1 cellular context compared by ENCODE assay signal in genomic region chr20:17816804-17817590, GRCh38.
TF ChIP-seq lines count a peak whose summit lies in the region.

No MANE protein-coding gene starts in this region.

TF ChIP-seq in HepG2, 621 proteins besides CTCF, POLR2A, EP300 and RAD21 (continues in another document):
- TF ChIP-seq NR0B2 (CRISPR knock-in tag; IDR thresholded peaks at IDR 0.05) (no peak), FOXM1 (CRISPR knock-in tag; IDR thresholded peaks at IDR 0.05) (no peak), IRF1 (CRISPR knock-in tag; IDR thresholded peaks at IDR 0.05; ENCODE audit: low read depth) (peak; percentile 22; the same call in 1 of the 2 replicates), HIVEP1 (CRISPR knock-in tag; IDR thresholded peaks at IDR 0.05) (peak; percentile 70; the same call in 1 of the 2 replicates), SP140L (CRISPR knock-in tag; IDR thresholded peaks at IDR 0.05; ENCODE audit: borderline replicate concordance) (no peak), ZNF580 (CRISPR knock-in tag; IDR thresholded peaks at IDR 0.05; ENCODE audit: borderline replicate concordance, low read depth) (0 out of 2 replicates have a peak, but pooled peaks have one; percentile 25), KLF15 (CRISPR knock-in tag; IDR thresholded peaks at IDR 0.05; ENCODE audit: borderline replicate concordance) (no peak), ZMYM3 (CRISPR knock-in tag; IDR thresholded peaks at IDR 0.05) (no peak), MED13 (CRISPR knock-in tag; IDR thresholded peaks at IDR 0.05) (no peak), THAP9 (CRISPR knock-in tag; IDR thresholded peaks at IDR 0.05; ENCODE audit: borderline replicate concordance) (peak; percentile 7; the same call in 1 of the 2 replicates), FOXO1 (CRISPR knock-in tag; IDR thresholded peaks at IDR 0.05) (0 out of 2 replicates have a peak, but pooled peaks have one; percentile 13), ZNF124 (CRISPR knock-in tag; IDR thresholded peaks at IDR 0.05) (no peak), HOXD1 (CRISPR knock-in tag; IDR thresholded peaks at IDR 0.05) (no peak), CHCHD3 (CRISPR knock-in tag; IDR thresholded peaks at IDR 0.05) (no peak), ZNF687 (CRISPR knock-in tag; IDR thresholded peaks at IDR 0.05) (peak; percentile 39), LRRFIP1 (CRISPR knock-in tag; conservative IDR thresholded peaks at IDR 0.05) (no peak), BCLAF1 (IDR thresholded peaks at IDR 0.05) (no peak), ZFP62 (CRISPR knock-in tag; IDR thresholded peaks at IDR 0.05) (no peak), GABPB1 (CRISPR knock-in tag; IDR thresholded peaks at IDR 0.05) (no peak), ZNF143 (CRISPR knock-in tag; IDR thresholded peaks at IDR 0.05) (no peak), TFDP1 (CRISPR knock-in tag; IDR thresholded peaks at IDR 0.05; ENCODE audit: borderline replicate concordance) (no peak), NR3C1 (CRISPR knock-in tag; IDR thresholded peaks at IDR 0.05) (no peak), ZNF282 (IDR thresholded peaks at IDR 0.05; ENCODE audit: partially characterized antibody) (no peak), MTA1 (CRISPR knock-in tag; IDR thresholded peaks at IDR 0.05; ENCODE audit: borderline replicate concordance) (no peak), HDAC2 (CRISPR knock-in tag; IDR thresholded peaks at IDR 0.05) (no peak), PITX1 (CRISPR knock-in tag; IDR thresholded peaks at IDR 0.05) (no peak), POGZ (CRISPR knock-in tag; IDR thresholded peaks at IDR 0.05) (no peak), PTBP1 (IDR thresholded peaks at IDR 0.05; ENCODE audit: low read depth, low read length, poor library complexity, severe bottlenecking) (no peak), ZNF501 (CRISPR knock-in tag; IDR thresholded peaks at IDR 0.05) (peak; percentile 34; the same call in 1 of the 2 replicates), ZKSCAN1 (IDR thresholded peaks at IDR 0.05; ENCODE audit: low read length) (no peak), KMT2B (CRISPR knock-in tag; IDR thresholded peaks at IDR 0.05) (no peak), ZFP82 (CRISPR knock-in tag; IDR thresholded peaks at IDR 0.05; ENCODE audit: borderline replicate concordance) (no peak), ZNF281 (CRISPR knock-in tag; IDR thresholded peaks at IDR 0.05; ENCODE audit: borderline replicate concordance) (no peak), HNF1B (CRISPR knock-in tag; IDR thresholded peaks at IDR 0.05) (0 out of 2 replicates have a peak, but pooled peaks have one; percentile 15), GRHL1 (CRISPR knock-in tag; conservative IDR thresholded peaks at IDR 0.05) (no peak), ZFP36 (IDR thresholded peaks at IDR 0.05; ENCODE audit: borderline replicate concordance, low read depth, low read length, partially characterized antibody) (no peak), ZNF451 (CRISPR knock-in tag; IDR thresholded peaks at IDR 0.05) (no peak), NAIF1 (CRISPR knock-in tag; IDR thresholded peaks at IDR 0.05; ENCODE audit: borderline replicate concordance) (no peak)
